In genomic region chr1:147103416-147103815, GRCh38 we compare ENCODE assay signal across 8 cellular contexts.
DNase-seq lines count a peak whose midpoint lies in the region; ATAC-seq, FAIRE-seq and TF ChIP-seq lines count a peak whose summit lies in the region.
"Not testable (repeated sequence)": the region's sequence is repeated elsewhere in the genome, so short reads cannot be mapped to it uniquely, and the experiment has no call there.

No MANE protein-coding gene starts in this region.

- H3F3A ChIP-seq in PC-3 (ENCODE audit: low read length, unreplicated experiment); PC-9 (ENCODE audit: insufficient read depth, low read depth): not testable (repeated sequence)

- H3K4me3 ChIP-seq in BLaER1; BLaER1 treated with 17β-estradiol and CSF1 and Interleukin-3, amounts not matched to agents 10 nM and 100 nM; PC-3 (ENCODE audit: low read length); PC-9; K562: not testable (repeated sequence)

- not testable (repeated sequence) for BruUV-seq in PC-3 (replicated peaks; lab: Mats Ljungman, UMichigan); PC-9 (replicated peaks; lab: Mats Ljungman, UMichigan); K562 (replicated peaks; lab: Mats Ljungman, UMichigan)

- not testable (repeated sequence) for H3K27me3 ChIP-seq in BLaER1; BLaER1 treated with 17β-estradiol and CSF1 and Interleukin-3, amounts not matched to agents 10 nM and 100 nM; PC-3 (ENCODE audit: low read length)
- H3K27me3 ChIP-seq in PC-9 (ENCODE audit: insufficient read depth, low read depth) (peaks cover 13% of the 10 kb centered on the region; the same call in 1 of the 2 replicates), K562 (ENCODE audit: control insufficient read depth in 2 of 2, insufficient read depth in 2 of 2, low read length in 2 of 2) (peaks cover under 1 to 12% of the 10 kb centered on the region in 2 experiments; a peak in 4 of 5 replicates)

- TF ChIP-seq RAD21 in K562 (CRISPR knock-in tag; conservative IDR thresholded peaks at IDR 0.05 in 1 of 2, IDR thresholded peaks at IDR 0.05 in 1 of 2), result not testable (repeated sequence)

- in situ Hi-C loops in K562 (cut with MboI), result not testable (repeated sequence)

- not testable (repeated sequence) for TF ChIP-seq CTCF in C4-2B (conservative IDR thresholded peaks at IDR 0.05); PC-3 (conservative IDR thresholded peaks at IDR 0.05; ENCODE audit: low read depth, low read length); PC-9 (conservative IDR thresholded peaks at IDR 0.05); K562 (IDR thresholded peaks at IDR 0.05 in 2 of 3, conservative IDR thresholded peaks at IDR 0.05 in 1 of 3; ENCODE audit: insufficient read depth in 2 of 3, low read depth in 1 of 3, low read length in 3 of 3)

- not testable (repeated sequence) for H3K27ac ChIP-seq in BLaER1; BLaER1 treated with 17β-estradiol and CSF1 and Interleukin-3, amounts not matched to agents 10 nM and 100 nM; PC-3 (ENCODE audit: low read length); PC-9; K562 (ENCODE audit: extremely low read depth, low read depth, low read length)
- H3K27ac ChIP-seq in C4-2B, result peak overlapping the region; percentile 15; the same call in 1 of the 2 replicates

- POLR2A ChIA-PET in PC-3 (lab: Charles Lee; ENCODE audit: unreplicated experiment); PC-9 (lab: Charles Lee; ENCODE audit: unreplicated experiment): not testable (repeated sequence)
- POLR2A ChIA-PET in K562 (lab: Yijun Ruan, JAX), result interaction anchor here (2.0 kb wide), 1 partner anchor 19 kb away, joined by 8 read pairs; no protein-coding TSS in a partner anchor

- not testable (repeated sequence) for H3K79me2 ChIP-seq in PC-3 (ENCODE audit: low read length); PC-9 (ENCODE audit: low read depth); K562 (ENCODE audit: control insufficient read depth, insufficient read depth, low read length)

- not testable (repeated sequence) for H4K20me1 ChIP-seq in BLaER1; BLaER1 treated with 17β-estradiol and CSF1 and Interleukin-3, amounts not matched to agents 10 nM and 100 nM; PC-3 (ENCODE audit: low read length); PC-9 (ENCODE audit: insufficient read depth); K562 (replicated peaks; ENCODE audit: control insufficient read depth, insufficient read depth, low read length)

- ATAC-seq in PC-3, K562: not testable (repeated sequence)

- not testable (repeated sequence) for H3K9me2 ChIP-seq in PC-3 (replicated peaks; ENCODE audit: low read length); PC-9 (ENCODE audit: insufficient read depth)

- CTCF ChIA-PET in PC-3 (lab: Charles Lee); PC-9 (lab: Charles Lee); K562 (lab: Yijun Ruan, JAX; ENCODE audit: low intra/inter-chr PET ratio): not testable (repeated sequence)

- TF ChIP-seq EP300 in K562 (IDR thresholded peaks at IDR 0.05; ENCODE audit: low read length), result not testable (repeated sequence)

- not testable (repeated sequence) for H3K36me3 ChIP-seq in BLaER1; BLaER1 treated with 17β-estradiol and CSF1 and Interleukin-3, amounts not matched to agents 10 nM and 100 nM; PC-3 (ENCODE audit: low read depth, low read length); PC-9 (ENCODE audit: low read depth); K562 (ENCODE audit: control insufficient read depth, insufficient read depth, low read length)

- WGBS in K562 (ENCODE audit: insufficient coverage, low coverage, missing lambda C conversion rate), result 0% methylated on average over 1 of the region's 2 CpGs

- H2AFZ ChIP-seq in PC-3 (ENCODE audit: low read length); PC-9; K562 (ENCODE audit: low read depth, low read length): not testable (repeated sequence)

- peak overlapping the region; percentile 63; the same call in 1 of the 2 replicates for H3K4me2 ChIP-seq in BLaER1
- H3K4me2 ChIP-seq in BLaER1 treated with 17β-estradiol and CSF1 and Interleukin-3, amounts not matched to agents 10 nM and 100 nM, result peak overlapping the region in 7 of 11 experiments; percentile 46 to 70 (median 57); a peak in 14 of 22 replicates
- not testable (repeated sequence) for H3K4me2 ChIP-seq in PC-3 (ENCODE audit: low read length); K562 (ENCODE audit: insufficient read depth, low read length)
- 0 out of 2 replicates have a peak overlapping the region, but pooled peaks have one; percentile 15 for H3K4me2 ChIP-seq in PC-9

- peaks cover 16% of the 10 kb centered on the region for H3K4me1 ChIP-seq in BLaER1
- H3K4me1 ChIP-seq in BLaER1 treated with 17β-estradiol and CSF1 and Interleukin-3, amounts not matched to agents 10 nM and 100 nM, result peaks cover 0 to 14% (median 12%) of the 10 kb centered on the region in 10 experiments; a peak in 16 of 20 replicates
- not testable (repeated sequence) for H3K4me1 ChIP-seq in PC-3 (ENCODE audit: insufficient read depth, low read length); PC-9 (replicated peaks; ENCODE audit: insufficient read depth); K562 (replicated peaks in 1 of 2; ENCODE audit: control insufficient read depth in 2 of 2, insufficient read depth in 2 of 2, low read length in 2 of 2)

- not testable (repeated sequence) for H3K9me1 ChIP-seq in K562 (ENCODE audit: control insufficient read depth, insufficient read depth, low read length)

- FAIRE-seq in K562 (lab: Jason Lieb, UNC), result not testable (repeated sequence)

- intact Hi-C loops in PC-3 (cut with micrococcal nuclease); PC-9 (cut with micrococcal nuclease; ENCODE audit: unreplicated experiment); K562 (cut with micrococcal nuclease): not testable (repeated sequence)

- DNase-seq in DMS53 (lab: John Stamatoyannopoulos, UW), result peak; percentile 17
- DNase-seq in NCI-H748 (lab: John Stamatoyannopoulos, UW; ENCODE audit: unreplicated experiment), result peak; percentile 51
- DNase-seq in PC-3, result peak; percentile 9
- DNase-seq in PC-9; K562 (ENCODE audit: extremely low read depth in 1 of 4, low spot score in 3 of 4): not testable (repeated sequence)

- H3K9ac ChIP-seq in BLaER1; BLaER1 treated with 17β-estradiol and CSF1 and Interleukin-3, amounts not matched to agents 10 nM and 100 nM; PC-3 (ENCODE audit: low read length); K562 (ENCODE audit: insufficient read depth in 1 of 2, low read depth in 2 of 2, low read length in 2 of 2): not testable (repeated sequence)

- TF ChIP-seq POLR2A in K562 (conservative IDR thresholded peaks at IDR 0.05), result not testable (repeated sequence)

- H3K9me3 ChIP-seq in BLaER1; BLaER1 treated with 17β-estradiol and CSF1 and Interleukin-3, amounts not matched to agents 10 nM and 100 nM (replicated peaks in 1 of 11); PC-3 (ENCODE audit: low read length); PC-9 (ENCODE audit: insufficient read depth, low read depth); K562 (replicated peaks; ENCODE audit: control insufficient read depth, insufficient read depth, low read depth, low read length): not testable (repeated sequence)

TF ChIP-seq in K562, 482 proteins besides CTCF, POLR2A, EP300 and RAD21:
- 0 out of 2 replicates have a peak, but pooled peaks have one; percentile 13 for TF ChIP-seq CBFA2T3 (IDR thresholded peaks at IDR 0.05)
